In genomic region chr10:70166394-70166793, GRCh38 we compare ENCODE assay signal across 16 cellular contexts.
"Had no signal": no experiment of that assay in that cellular context is flagged by ENCODE, and none has a peak within 500 bp of the region (broad histone marks: within the 10 kb centered on the region; RNA-seq: fewer than 3 reads in every experiment).

No MANE protein-coding gene starts in this region.

- DNase-seq: activated CD4-positive, alpha-beta T cell treated with anti-CD3 and anti-CD28 coated beads, Interleukin-2, amount 10 ng/mL, durations not matched to agents 24 days and 14 days; activated T-cell treated with anti-CD3 and anti-CD28 coated beads, Interleukin-2, amount 50 U/mL, for 48 hours; amniotic stem cell; effector memory CD4-positive, alpha-beta T cell; gastrocnemius medialis; kidney; left ventricle myocardium inferior; stimulated activated CD4-positive, alpha-beta T cell treated with anti-CD3 and anti-CD28 coated beads, Interleukin-12 subunit alpha, Interleukin-12 subunit beta, amount 100 ng/mL, for 4 hours; stimulated activated naive CD4-positive, alpha-beta T cell; T-helper 1 cell; testis had no signal

- H3K9me3 ChIP-seq: gastrocnemius medialis, left ventricle myocardium inferior, testis had no signal

- H3K27me3 ChIP-seq: gastrocnemius medialis, testis had no signal

- ATAC-seq: gastrocnemius medialis had no signal

- H3K9me3 Mint-ChIP-seq: activated CD4-positive, alpha-beta T cell treated with anti-CD3 and anti-CD28 coated beads, Interleukin-2, amount 10 ng/mL, durations not matched to agents 24 days and 14 days; central memory CD8-positive, alpha-beta T cell; memory B cell; nephron had no signal

- H3K27ac Mint-ChIP-seq: memory B cell had no signal

- H3K4me3 ChIP-seq: gastrocnemius medialis, left ventricle myocardium inferior, testis had no signal

- H3K27ac ChIP-seq: epithelial cell of prostate, gastrocnemius medialis, left ventricle myocardium inferior, testis had no signal

- H3K4me3 Mint-ChIP-seq: memory B cell had no signal

- H3K27me3 Mint-ChIP-seq: activated CD4-positive, alpha-beta T cell treated with anti-CD3 and anti-CD28 coated beads, Interleukin-2, amount 10 ng/mL, durations not matched to agents 24 days and 14 days; central memory CD8-positive, alpha-beta T cell; memory B cell had no signal

- FAIRE-seq: kidney, urothelium cell line had no signal
